In genomic region chr18:73279499-73279898, GRCh38 we compare ENCODE assay signal across 18 cellular contexts.
DNase-seq lines count a peak whose midpoint lies in the region; ATAC-seq and TF ChIP-seq lines count a peak whose summit lies in the region.
"Had no signal": no experiment of that assay in that cellular context is flagged by ENCODE, and none has a peak within 500 bp of the region (broad histone marks: within the 10 kb centered on the region; RNA-seq: fewer than 3 reads in every experiment).

No MANE protein-coding gene starts in this region.

- no peaks in the 10 kb centered on the region for H3K36me3 ChIP-seq in GM23248 (ENCODE audit: low read depth)
- H3K36me3 ChIP-seq in neuronal stem cell (replicated peaks in 1 of 2; ENCODE audit: control insufficient read depth in 2 of 2, insufficient read depth in 2 of 2, low read length in 2 of 2) = no peaks in the 10 kb centered on the region
- no peaks in the 10 kb centered on the region for H3K36me3 ChIP-seq in spleen
- H3K36me3 ChIP-seq in gastroesophageal sphincter = no peaks in the 10 kb centered on the region
- H3K36me3 ChIP-seq: BE2C had no signal

- no peaks in the 10 kb centered on the region for H3K9me3 ChIP-seq in GM23248 (ENCODE audit: low read depth)
- H3K9me3 ChIP-seq in neuronal stem cell (replicated peaks in 1 of 2; ENCODE audit: control insufficient read depth in 2 of 2, insufficient read depth in 1 of 2, low read depth in 1 of 2, low read length in 2 of 2) = no peaks in the 10 kb centered on the region
- H3K9me3 ChIP-seq in spleen = peaks cover 0 to 3% (median 0%) of the 10 kb centered on the region in 8 donors
- H3K9me3 ChIP-seq in gastroesophageal sphincter = no peaks in the 10 kb centered on the region
- H3K9me3 ChIP-seq: BE2C had no signal

- H3K4me2 ChIP-seq in GM23248 (ENCODE audit: unreplicated experiment) (no peak overlapping the region), neuronal stem cell (ENCODE audit: insufficient read depth, low read length, poor library complexity, severe bottlenecking) (no peak overlapping the region)

- intact Hi-C loops in Right ventricle myocardium superior (cut with DNase I) (no loop called here), spleen (cut with DNase I; ENCODE audit: low total_unique reads) (no loop called here)

- H2BK120ac ChIP-seq in neuronal stem cell (ENCODE audit: low read depth, low read length) = no peak overlapping the region

- no peak overlapping the region for H3K18ac ChIP-seq in neuronal stem cell (ENCODE audit: low read length)

- H2AFZ ChIP-seq in GM23248 (no peak overlapping the region), neuronal stem cell (ENCODE audit: low read length) (no peak overlapping the region)

- TF ChIP-seq POLR2A in spleen (IDR thresholded peaks at IDR 0.05) (no peak), gastroesophageal sphincter (IDR thresholded peaks at IDR 0.05) (no peak)

- no peak overlapping the region for H4K8ac ChIP-seq in neuronal stem cell (ENCODE audit: low read depth, low read length)

- H2BK15ac ChIP-seq in neuronal stem cell (ENCODE audit: low read length) = no peak overlapping the region

- H3K27me3 ChIP-seq in GM23248 (replicated peaks; ENCODE audit: insufficient read depth) = no peaks in the 10 kb centered on the region
- H3K27me3 ChIP-seq in neuronal stem cell (ENCODE audit: control insufficient read depth in 3 of 3, insufficient read depth in 3 of 3, low read depth in 1 of 3, low read length in 3 of 3) = no peaks in the 10 kb centered on the region
- H3K27me3 ChIP-seq in spleen (replicated peaks in 1 of 7) = no peaks in the 10 kb centered on the region
- no peaks in the 10 kb centered on the region for H3K27me3 ChIP-seq in gastroesophageal sphincter
- H3K27me3 ChIP-seq: BE2C had no signal

- H3K9ac ChIP-seq in GM23248 = no peak overlapping the region
- H3K9ac ChIP-seq in neuronal stem cell (ENCODE audit: low read depth, low read length, poor library complexity) = no peak overlapping the region

- H3K9me2 ChIP-seq in GM23248 (ENCODE audit: insufficient read depth) = no peaks in the 10 kb centered on the region

- DNase-seq in GM23248 (peak; percentile 6), RPMI7951 (ENCODE audit: low read depth) (peak; percentile 60), Right ventricle myocardium superior (peak; percentile 79), neuronal stem cell (ENCODE audit: low spot score) (no peak), spleen (no peak)
- DNase-seq: BE2C; Calu3; CD4-positive, alpha-beta T cell; DMS79 treated with DMSO at 0.1 percent for 48 hours; GDM1; HFFc6; IMR-90; NCI-H1930; NCI-H82; T-helper 17 cell had no signal

- H4K91ac ChIP-seq in neuronal stem cell (ENCODE audit: low read depth, low read length, poor library complexity) = no peak overlapping the region

- H3K79me1 ChIP-seq in neuronal stem cell (ENCODE audit: low read depth, low read length) = peaks cover 2% of the 10 kb centered on the region

- in situ Hi-C loops in GM23248 (cut with MboI) = no loop called here

- no peak for TF ChIP-seq EP300 in gastroesophageal sphincter (IDR thresholded peaks at IDR 0.05)

- H3K4me3 ChIP-seq in GM23248 (no peak overlapping the region), neuronal stem cell (ENCODE audit: low read length in 2 of 2) (no peak overlapping the region), spleen (no peak overlapping the region), gastroesophageal sphincter (no peak overlapping the region)

- H3F3A ChIP-seq in GM23248 (ENCODE audit: insufficient read depth) = no peaks in the 10 kb centered on the region

- no peak overlapping the region for H3K4ac ChIP-seq in neuronal stem cell (ENCODE audit: low read length)

- TF ChIP-seq CTCF in spleen (IDR thresholded peaks at IDR 0.05 in 8 of 11, conservative IDR thresholded peaks at IDR 0.05 in 3 of 11) = no peak
- no peak for TF ChIP-seq CTCF in gastroesophageal sphincter (IDR thresholded peaks at IDR 0.05)

- no peak overlapping the region for H2BK5ac ChIP-seq in neuronal stem cell (ENCODE audit: low read length)

- WGBS in GM23248 (ENCODE audit: low coverage in 1 of 2, low lambda C conversion rate in 2 of 2, missing lambda C conversion rate in 2 of 2), 2 experiments = 21 to 30% methylated on average over 11 of the region's 11 CpGs
- WGBS in neuronal stem cell (ENCODE audit: extremely low coverage in 2 of 2, insufficient read length in 2 of 2, insufficient replicate concordance in 1 of 2), 2 donors = no CpG with 5 or more reads among the region's 11 CpGs
- WGBS in spleen, 5 donors = 80 to 91% (median 89%) methylated on average over 11 of the region's 11 CpGs
- 39 to 63% methylated on average over 2 to 6 of the region's 11 CpGs for WGBS in gastroesophageal sphincter (ENCODE audit: low coverage in 1 of 2), 2 donors

- H3K14ac ChIP-seq in neuronal stem cell (ENCODE audit: low read length) = peak overlapping the region; percentile 97

- no peak overlapping the region for H2BK12ac ChIP-seq in neuronal stem cell (ENCODE audit: low read length)

- H3K23ac ChIP-seq in neuronal stem cell (ENCODE audit: low read depth, low read length, poor library complexity) = no peak overlapping the region

- H4K20me1 ChIP-seq in GM23248 (ENCODE audit: insufficient read depth) = no peaks in the 10 kb centered on the region

- no peak overlapping the region for H3K27ac ChIP-seq in GM23248
- no peak overlapping the region for H3K27ac ChIP-seq in neuronal stem cell (replicated peaks; ENCODE audit: low read length)
- no peak overlapping the region for H3K27ac ChIP-seq in spleen
- H3K27ac ChIP-seq in gastroesophageal sphincter = no peak overlapping the region

- no peaks in the 10 kb centered on the region for H3K4me1 ChIP-seq in GM23248 (ENCODE audit: insufficient read depth)
- no peaks in the 10 kb centered on the region for H3K4me1 ChIP-seq in neuronal stem cell (ENCODE audit: control insufficient read depth in 2 of 2, insufficient read depth in 1 of 2, low read depth in 1 of 2, low read length in 2 of 2)
- no peaks in the 10 kb centered on the region for H3K4me1 ChIP-seq in spleen
- no peaks in the 10 kb centered on the region for H3K4me1 ChIP-seq in gastroesophageal sphincter
- H3K4me1 ChIP-seq: BE2C had no signal

- H3K79me2 ChIP-seq in GM23248 (ENCODE audit: insufficient read depth) = no peaks in the 10 kb centered on the region

- ATAC-seq in Right ventricle myocardium superior (ENCODE audit: poor library complexity) = peak; percentile 99
- no peak for ATAC-seq in HG03139 (IDR thresholded peaks at IDR 0.05; ENCODE audit: unreplicated experiment)
- no peak for ATAC-seq in gastroesophageal sphincter
- ATAC-seq: Panc1, T-helper 17 cell had no signal

- no peak overlapping the region for H2AK5ac ChIP-seq in neuronal stem cell (ENCODE audit: low read depth, low read length)

Comparison
In these comparisons a context has a peak if more than half of its experiments do, and no peak if none do; other contexts are left out.
1. DNase-seq: peak in GM23248 (single experiment), RPMI7951 (single experiment) and Right ventricle myocardium superior (single experiment); none in neuronal stem cell (single experiment) and spleen (single experiment).